Comparison of ENCODE assay signal across 1 cellular context in genomic region chr7:156735861-156736260, GRCh38.
TF ChIP-seq lines count a peak whose summit lies in the region.

No MANE protein-coding gene starts in this region.

TF ChIP-seq in IMR-90, 13 proteins besides CTCF, POLR2A, EP300 and RAD21:
- TF ChIP-seq FOS (IDR thresholded peaks at IDR 0.05; ENCODE audit: low read depth, low read length) (no peak), BHLHE40 (IDR thresholded peaks at IDR 0.05; ENCODE audit: low read depth, low read length) (no peak), MXI1 (IDR thresholded peaks at IDR 0.05; ENCODE audit: borderline replicate concordance, low read depth, low read length) (no peak), USF2 (IDR thresholded peaks at IDR 0.05; ENCODE audit: low read depth, low read length) (no peak)
TF ChIP-seq in IMR-90: peak in this region for 0.
